ENCODE assay signal across 8 cellular contexts in the genomic region with DNA sequence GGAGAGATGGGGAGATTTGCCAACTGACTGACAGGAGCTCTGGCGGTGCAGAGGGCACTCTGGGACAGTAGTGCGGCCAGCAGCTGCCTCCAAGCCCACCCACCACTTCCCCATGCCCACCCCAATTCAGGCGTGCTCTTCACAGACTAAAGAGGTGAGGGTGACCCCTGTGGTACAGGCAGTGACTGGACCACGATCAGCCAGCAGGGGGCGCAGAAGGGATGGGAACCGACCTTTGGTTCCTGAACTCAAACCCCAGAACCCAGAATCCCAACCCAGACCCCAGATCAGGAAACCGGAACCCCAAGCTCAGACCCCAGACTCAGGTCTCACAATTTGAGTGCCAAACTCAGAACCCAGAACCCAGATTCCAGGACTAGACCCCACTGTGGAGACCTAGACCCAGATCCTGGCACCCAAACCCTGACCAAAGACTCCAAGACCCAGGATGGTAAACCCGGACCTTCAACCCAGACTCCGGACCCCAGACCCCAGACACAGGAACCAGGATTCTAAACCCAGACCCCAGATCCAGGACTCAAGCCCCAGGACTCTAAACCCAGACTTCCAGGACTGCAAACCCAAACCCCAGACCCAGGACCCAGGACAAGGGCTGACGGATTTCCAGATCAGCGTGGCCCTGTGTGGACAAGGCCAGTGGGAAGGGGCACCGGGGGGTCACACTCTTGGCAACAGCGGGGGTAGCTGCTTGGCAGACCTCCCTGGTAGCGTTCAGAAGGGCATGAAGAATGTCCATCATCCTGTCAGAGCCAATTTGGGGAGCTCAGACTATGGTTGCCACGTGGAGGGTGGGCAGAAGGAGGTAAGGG. TPM values are rescaled to one million over a fixed set of nuclear protein-coding genes. Genes with fewer than 3 reads are reported as not detected.
DNase-seq lines count a peak whose midpoint lies in the region; ATAC-seq and TF ChIP-seq lines count a peak whose summit lies in the region.
"Had no signal": no experiment of that assay in that cellular context is flagged by ENCODE, and none has a peak within 500 bp of the region (broad histone marks: within the 10 kb centered on the region; RNA-seq: fewer than 3 reads in every experiment).

No MANE protein-coding gene starts in this region.

- peaks cover 8 to 39% of the 10 kb centered on the region in 2 donors for H3K27me3 Mint-ChIP-seq in effector memory CD8-positive, alpha-beta T cell

- no peaks in the 10 kb centered on the region for H3K4me1 Mint-ChIP-seq in effector memory CD8-positive, alpha-beta T cell (ENCODE audit: low read depth in 2 of 2)

- no peaks in the 10 kb centered on the region for H3K36me3 Mint-ChIP-seq in effector memory CD8-positive, alpha-beta T cell (ENCODE audit: insufficient read depth)

- H3K4me3 Mint-ChIP-seq in effector memory CD8-positive, alpha-beta T cell: no peak overlapping the region

- no peaks in the 10 kb centered on the region for H3K9me3 Mint-ChIP-seq in effector memory CD8-positive, alpha-beta T cell

- ATAC-seq in effector memory CD8-positive, alpha-beta T cell (replicated peaks): peak; percentile 75
- no peak for ATAC-seq in HG02885 (IDR thresholded peaks at IDR 0.05; ENCODE audit: poor library complexity, unreplicated experiment)

- peak; percentile 95 for TF ChIP-seq CTCF in GM12874 (IDR thresholded peaks at IDR 0.05; ENCODE audit: insufficient read depth, low read depth, low read length)

- no peak overlapping the region for H3K27ac Mint-ChIP-seq in effector memory CD8-positive, alpha-beta T cell

- DNase-seq in NCI-H1105 (lab: John Stamatoyannopoulos, UW): peak; percentile 10
- DNase-seq in activated CD8-positive, alpha-beta memory T cell treated with anti-CD3 and anti-CD28 coated beads for 4 hours (ENCODE audit: low read depth in 2 of 2): peak; percentile 58 to 75
- peak; percentile 80 to 87 (median 81) for DNase-seq in effector memory CD8-positive, alpha-beta T cell
- DNase-seq in mucosa of gallbladder (ENCODE audit: low spot score): peak; percentile 76
- DNase-seq in stimulated activated CD8-positive, alpha-beta memory T cell treated with anti-CD3 and anti-CD28 coated beads, Interleukin-4, amount 100 ng/mL, for 48 hours: peak; percentile 96

RNA-seq across cellular contexts. Expression of gene MYL3, which starts 3.7 kb away (rescaled TPM):
- 1.8 TPM for total RNA-seq in mucosa of gallbladder
- total RNA-seq: glomerular endothelial cell had no signal

RNA-seq across cellular contexts. Expression of gene PTH1R, which starts 10.6 kb away (rescaled TPM):
- 11.7 TPM for total RNA-seq in mucosa of gallbladder
- total RNA-seq: glomerular endothelial cell had no signal

Comparison
In these comparisons a context has a peak if more than half of its experiments do, and no peak if none do; other contexts are left out.
1. DNase-seq: peak in every context shown above with its lines; median percentile 96 in stimulated activated CD8-positive, alpha-beta memory T cell treated with anti-CD3 and anti-CD28 coated beads, Interleukin-4, amount 100 ng/mL, for 48 hours; 81 in effector memory CD8-positive, alpha-beta T cell; 76 in mucosa of gallbladder; 66 in activated CD8-positive, alpha-beta memory T cell treated with anti-CD3 and anti-CD28 coated beads for 4 hours; 10 in NCI-H1105.